ENCODE assay signal across 17 cellular contexts in genomic region chr12:19044877-19045276, GRCh38.
"Had no signal": no experiment of that assay in that cellular context is flagged by ENCODE, and none has a peak within 500 bp of the region (broad histone marks: within the 10 kb centered on the region; RNA-seq: fewer than 3 reads in every experiment).

No MANE protein-coding gene starts in this region.

- H3K4me3 ChIP-seq: heart left ventricle, left lung, lung, sigmoid colon, skin epidermis, suprapubic skin, tibial artery, upper lobe of right lung, vagina had no signal

- H3K27ac Mint-ChIP-seq: natural killer cell had no signal

- H3K27ac ChIP-seq: left lung, sigmoid colon, skin epidermis, suprapubic skin, tibial artery, upper lobe of right lung, vagina had no signal

- DNase-seq: effector CD4-positive, alpha-beta T cell; endodermal cell; foreskin melanocyte; heart left ventricle; islet precursor cell; left lung; mesendoderm; natural killer cell; sigmoid colon; stimulated activated CD4-positive, alpha-beta T cell treated with anti-CD3 and anti-CD28 coated beads, Interleukin-12 subunit alpha, Interleukin-12 subunit beta, amount 100 ng/mL, for 4 hours; stimulated activated naive CD4-positive, alpha-beta T cell treated with Interleukin-2 at 50 U/mL for 16 hours; tibial artery; upper lobe of right lung had no signal

- H3K9me3 ChIP-seq: left lung, sigmoid colon, suprapubic skin, tibial artery, upper lobe of right lung, vagina had no signal

- H3K9me3 Mint-ChIP-seq: endodermal cell had no signal

- H3K4me1 ChIP-seq: sigmoid colon, suprapubic skin, tibial artery, upper lobe of right lung, vagina had no signal

- H3K36me3 Mint-ChIP-seq: natural killer cell had no signal

- H3K36me3 ChIP-seq: heart left ventricle, left lung, sigmoid colon, suprapubic skin, tibial artery, upper lobe of right lung, vagina had no signal

- H3K27me3 ChIP-seq: heart left ventricle, left lung, sigmoid colon, suprapubic skin, tibial artery, upper lobe of right lung, vagina had no signal

- H3K4me3 Mint-ChIP-seq: endodermal cell, natural killer cell had no signal
